10 cellular contexts compared by ENCODE assay signal in the genomic region with DNA sequence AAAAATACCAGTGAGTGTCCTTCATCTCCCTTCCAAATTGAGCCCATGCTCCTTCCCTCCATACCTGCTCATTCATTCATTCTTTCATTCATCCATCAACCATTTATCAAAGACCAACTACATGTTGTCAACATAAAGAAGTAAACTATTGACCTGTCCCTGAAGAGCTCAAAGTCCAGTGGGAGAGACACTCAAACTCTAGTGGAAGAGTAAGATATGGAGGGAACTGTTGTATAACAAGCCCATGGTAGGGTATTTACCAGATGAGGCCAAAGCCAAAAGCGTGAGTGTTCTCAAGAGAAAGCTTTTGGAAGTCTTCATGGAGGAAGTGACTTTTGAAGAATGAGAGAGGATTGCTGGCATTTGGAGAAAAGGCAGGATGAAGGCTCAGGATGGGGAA.
"Had no signal": no experiment of that assay in that cellular context is flagged by ENCODE, and none has a peak within 500 bp of the region (broad histone marks: within the 10 kb centered on the region; RNA-seq: fewer than 3 reads in every experiment).

No MANE protein-coding gene starts in this region.

- H3K27ac ChIP-seq: GM23248 had no signal

- H3K4me2 ChIP-seq: GM23338 had no signal

- FAIRE-seq: H54 had no signal

- H2AFZ ChIP-seq: GM23248, GM23338 had no signal

- H3K9me3 ChIP-seq: HAP-1 had no signal

- ATAC-seq: GM23338, HCT116 had no signal

- DNase-seq: GM23248, GOT3, H7, H9, HCEC 1CT, HFFc6 had no signal

- H3K4me1 ChIP-seq: HAP-1 had no signal

- H3K9ac ChIP-seq: GM23248 had no signal

- H3K4me3 ChIP-seq: GM23248, GM23338, HAP-1 had no signal

- H3K36me3 ChIP-seq: HAP-1 had no signal
